In the genomic region with DNA sequence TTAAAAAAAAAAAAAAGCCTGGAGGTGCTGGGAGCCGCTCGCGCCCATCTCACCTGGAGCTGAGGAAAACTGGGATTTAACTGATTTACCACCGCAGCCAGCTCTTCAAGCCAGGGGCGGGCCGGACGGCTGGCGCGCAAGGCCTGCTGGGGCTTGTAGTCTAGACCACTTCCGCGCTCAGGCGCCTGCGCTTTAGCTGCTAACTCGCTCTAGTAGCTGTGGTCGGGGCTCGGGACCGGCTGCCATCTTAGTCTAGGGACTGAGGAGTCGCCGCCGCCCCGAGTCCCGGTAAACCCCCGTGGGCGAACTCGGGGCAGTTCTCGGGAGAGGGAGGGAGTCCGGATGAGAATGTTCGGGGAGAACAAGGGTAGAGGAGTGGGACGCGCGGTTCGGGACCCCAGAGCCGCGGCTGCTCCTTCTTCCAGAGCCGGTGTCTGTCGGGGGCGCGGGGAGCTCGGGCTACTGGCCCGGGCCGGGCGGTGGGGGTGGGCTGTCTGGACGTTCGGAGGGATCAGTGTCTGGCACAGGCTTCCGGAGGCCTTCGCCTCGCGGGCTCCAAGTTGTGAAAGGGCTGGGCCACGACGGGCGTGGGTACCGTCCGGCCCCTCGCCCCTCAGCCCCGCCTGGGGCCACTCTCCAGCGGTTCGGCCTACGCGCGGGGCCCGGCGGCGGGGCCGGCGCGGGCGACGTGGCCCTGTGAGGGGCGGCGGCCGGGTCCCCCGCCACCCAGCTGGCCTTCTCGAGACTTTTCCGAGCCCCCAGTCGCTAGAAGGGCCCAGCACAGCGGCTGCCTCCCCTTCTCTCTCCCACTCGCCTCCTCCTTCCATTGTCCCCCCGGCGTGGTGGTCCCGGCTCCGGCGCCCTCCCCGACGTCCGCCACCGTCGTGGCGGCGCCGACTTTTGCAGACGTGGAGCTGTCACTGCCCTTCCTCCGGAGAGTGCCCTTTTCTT, we compare ENCODE assay signal across 8 cellular contexts. TPM values are rescaled to one million over a fixed set of nuclear protein-coding genes. Genes with fewer than 3 reads are reported as not detected.
DNase-seq lines count a peak whose midpoint lies in the region; ATAC-seq, FAIRE-seq and TF ChIP-seq lines count a peak whose summit lies in the region.

A gene (plus strand): TSS at position 212 of the 951 bp plus-strand sequence. CDS start 30,539 bp downstream, outside the sequence.

- H3K79me1 ChIP-seq in H1 (ENCODE audit: low read depth, low read length) (no peaks in the 10 kb centered on the region), mesendoderm (ENCODE audit: low read length) (peaks cover 3% of the 10 kb centered on the region)

- H2AFZ ChIP-seq in H1 (ENCODE audit: low read length) = 0 out of 2 replicates have a peak within 1 kb of the TSS, but pooled peaks have one; percentile 31

- H3K14ac ChIP-seq in H1 (ENCODE audit: insufficient read length) = no peak within 1 kb of the TSS

- FAIRE-seq in H1 (lab: Jason Lieb, UNC) = no peak

- H4K20me1 ChIP-seq in H1 (replicated peaks in 1 of 2; ENCODE audit: control insufficient read depth in 1 of 2, insufficient read depth in 2 of 2, low read length in 2 of 2) = peaks cover 2 to 8% of the 10 kb centered on the region in 2 experiments

- CTCF ChIA-PET in H1 (lab: Charles Lee; ENCODE audit: partially characterized antibody) = interaction anchor here (0.7 to 3.3 kb wide), 11 partner anchors 11 to 160 kb away, joined by 3 to 22 read pairs (median 3); no protein-coding TSS in a partner anchor

- no peak within 1 kb of the TSS for H2BK120ac ChIP-seq in H1 (replicated peaks; ENCODE audit: low read depth, low read length)
- no peak within 1 kb of the TSS for H2BK120ac ChIP-seq in mesendoderm (ENCODE audit: low read depth, low read length)

- H4K8ac ChIP-seq in H1 (ENCODE audit: extremely low read depth, insufficient read depth, low read length) (peak within 1 kb of the TSS; percentile 98), mesendoderm (ENCODE audit: low read depth, low read length) (no peak within 1 kb of the TSS)

- no peak within 1 kb of the TSS for H2BK12ac ChIP-seq in H1 (ENCODE audit: low read depth, low read length)

- 1% methylated on average over 63 of the region's 92 CpGs; no CpG with 5 or more reads in 1 of the 2 experiments for WGBS in H1 (ENCODE audit: extremely low coverage in 1 of 2, insufficient coverage in 1 of 2, insufficient read length in 1 of 2, insufficient replicate concordance in 2 of 2, low coverage in 1 of 2, low lambda C conversion rate in 2 of 2, missing lambda C conversion rate in 1 of 2), 2 experiments
- WGBS in mesendoderm (ENCODE audit: extremely low coverage, insufficient coverage, low lambda C conversion rate) = no CpG with 5 or more reads among the region's 92 CpGs

- DNase-seq in COLO668 (lab: John Stamatoyannopoulos, UW; ENCODE audit: unreplicated experiment) (peak; percentile 97), HT1080 (ENCODE audit: low read depth) (peak; percentile 90), NOMO-1 treated with DMSO at 0.1 percent for 48 hours (lab: John Stamatoyannopoulos, UW; ENCODE audit: unreplicated experiment) (peak; percentile 92), H1 (ENCODE audit: low read depth in 1 of 2, low spot score in 2 of 2) (peak; percentile 93 to 94), mesendoderm (peak; percentile 98)
- DNase-seq in activated CD8-positive, alpha-beta memory T cell treated with anti-CD3 and anti-CD28 coated beads for 48 hours (ENCODE audit: low read depth in 2 of 3, low spot score in 2 of 3) = peak; percentile 73 to 81 (median 77)
- peak; percentile 86 for DNase-seq in stimulated activated CD8-positive, alpha-beta memory T cell treated with anti-CD3 and anti-CD28 coated beads, Interleukin-15, amount 100 ng/mL, for 1 hour (ENCODE audit: low read depth)

- H3K27ac ChIP-seq in H1 (ENCODE audit: low read depth, low read length) (peak within 1 kb of the TSS; percentile 76), mesendoderm (ENCODE audit: low read depth, low read length) (peak within 1 kb of the TSS; percentile 70)

- H3K23me2 ChIP-seq in H1 (ENCODE audit: low read depth, low read length) = peaks cover 6% of the 10 kb centered on the region; the same call in 1 of the 2 replicates

- peak; percentile 80 for ATAC-seq in GM21360 (IDR thresholded peaks at IDR 0.05; ENCODE audit: unreplicated experiment)

- H3K27me3 ChIP-seq in H1 (replicated peaks in 1 of 4; ENCODE audit: control insufficient read depth in 3 of 4, extremely low read depth in 1 of 4, insufficient read depth in 3 of 4, low read length in 3 of 4) = no peaks in the 10 kb centered on the region
- H3K27me3 ChIP-seq in mesendoderm (ENCODE audit: insufficient read depth, low read length, poor library complexity) = no peaks in the 10 kb centered on the region

- no peak for TF ChIP-seq RAD21 in H1 (IDR thresholded peaks at IDR 0.05 in 1 of 2, conservative IDR thresholded peaks at IDR 0.05 in 1 of 2; ENCODE audit: low read depth in 2 of 2, low read length in 2 of 2)

- H2BK5ac ChIP-seq in H1 (ENCODE audit: low read depth, low read length) (no peak within 1 kb of the TSS), mesendoderm (ENCODE audit: low read length) (no peak within 1 kb of the TSS)

- H3K9ac ChIP-seq in H1 (replicated peaks in 1 of 4; ENCODE audit: extremely low read depth in 1 of 4, low read depth in 3 of 4, low read length in 3 of 4) (peak within 1 kb of the TSS in 3 of 4 experiments; percentile 74 to 90 (median 77); a peak in 6 of 7 replicates), mesendoderm (ENCODE audit: low read length) (peak within 1 kb of the TSS; percentile 95)

- H3K56ac ChIP-seq in H1 (replicated peaks; ENCODE audit: insufficient read length, low read depth, low read length) (peak within 1 kb of the TSS; percentile 82), mesendoderm (ENCODE audit: low read length) (peak within 1 kb of the TSS; percentile 96)

- H3K9me3 ChIP-seq in H1 (ENCODE audit: insufficient read depth in 2 of 2, low read depth in 1 of 2, low read length in 1 of 2) = no peaks in the 10 kb centered on the region

- H3K4me1 ChIP-seq in H1 (replicated peaks in 1 of 4; ENCODE audit: control insufficient read depth in 3 of 4, insufficient read depth in 4 of 4, low read length in 3 of 4) (peaks cover 3 to 7% (median 5%) of the 10 kb centered on the region in 4 experiments; a peak in 4 of 7 replicates), mesendoderm (ENCODE audit: control insufficient read depth, low read depth, low read length) (peaks cover 7% of the 10 kb centered on the region)

- peak within 1 kb of the TSS; percentile 76 for H4K5ac ChIP-seq in H1 (ENCODE audit: insufficient read length, low read depth, low read length)
- no peak within 1 kb of the TSS for H4K5ac ChIP-seq in mesendoderm (ENCODE audit: low read length)

- TF ChIP-seq EP300 in H1 (IDR thresholded peaks at IDR 0.05; ENCODE audit: borderline replicate concordance in 1 of 2, low read depth in 2 of 2, low read length in 2 of 2) = no peak

- H2BK15ac ChIP-seq in H1 (ENCODE audit: low read length) = no peak within 1 kb of the TSS
- no peak within 1 kb of the TSS for H2BK15ac ChIP-seq in mesendoderm (replicated peaks; ENCODE audit: low read depth)

- TF ChIP-seq POLR2A in H1 (IDR thresholded peaks at IDR 0.05; ENCODE audit: control extremely low read depth in 1 of 2, low read depth in 2 of 2, low read length in 2 of 2) = peak; percentile 77 to 88

- no peak within 1 kb of the TSS; the same call in 1 of the 2 replicates for H3K18ac ChIP-seq in H1 (ENCODE audit: extremely low read depth, low read length)
- H3K18ac ChIP-seq in mesendoderm (ENCODE audit: low read length) = peak within 1 kb of the TSS; percentile 88

- H4K91ac ChIP-seq in H1 (replicated peaks; ENCODE audit: insufficient read length, low read length) = peak within 1 kb of the TSS; percentile 93

- H2AK5ac ChIP-seq in H1 (ENCODE audit: low read depth, low read length) (no peak within 1 kb of the TSS), mesendoderm (ENCODE audit: low read length) (no peak within 1 kb of the TSS)

- POLR2A ChIA-PET in H1 (lab: Charles Lee; ENCODE audit: partially characterized antibody) = interaction anchor here (0.7 to 3.2 kb wide), 23 partner anchors 8 to 314 kb away, joined by 3 to 24 read pairs (median 4); a partner anchor contains a TSS

- H3K23ac ChIP-seq in H1 (ENCODE audit: insufficient read length) = no peak within 1 kb of the TSS
- no peak within 1 kb of the TSS for H3K23ac ChIP-seq in mesendoderm (ENCODE audit: low read length)

- H3K4me3 ChIP-seq in H1 (ENCODE audit: extremely low read depth in 1 of 4, insufficient read depth in 2 of 4, low read depth in 3 of 4, low read length in 4 of 4) (peak within 1 kb of the TSS; percentile 78 to 91 (median 84)), mesendoderm (ENCODE audit: low read length) (peak within 1 kb of the TSS; percentile 96)

- H3K79me2 ChIP-seq in H1 (ENCODE audit: control insufficient read depth in 1 of 2, insufficient read depth in 2 of 2, low read length in 2 of 2) (peaks cover 10 to 48% of the 10 kb centered on the region in 2 experiments), mesendoderm (ENCODE audit: control insufficient read depth, insufficient read depth, low read length) (peaks cover 42% of the 10 kb centered on the region)

- no peak within 1 kb of the TSS for H3K4ac ChIP-seq in H1 (replicated peaks; ENCODE audit: insufficient read length, low read depth, low read length)
- H3K4ac ChIP-seq in mesendoderm (ENCODE audit: low read depth, low read length) = peak within 1 kb of the TSS; percentile 88

- peak within 1 kb of the TSS; percentile 66 to 89 for H3K4me2 ChIP-seq in H1 (ENCODE audit: insufficient read depth in 1 of 2, low read depth in 2 of 2, low read length in 2 of 2)
- H3K4me2 ChIP-seq in mesendoderm (ENCODE audit: low read length) = peak within 1 kb of the TSS; percentile 44

- H3K36me3 ChIP-seq in H1 (ENCODE audit: control insufficient read depth in 2 of 4, insufficient read depth in 4 of 4, low read length in 3 of 4) (no peaks in the 10 kb centered on the region), mesendoderm (ENCODE audit: control insufficient read depth, insufficient read depth, low read length) (no peaks in the 10 kb centered on the region)

- H2BK20ac ChIP-seq in H1 (ENCODE audit: low read length) = no peak within 1 kb of the TSS

- no peak for TF ChIP-seq CTCF in H1 (IDR thresholded peaks at IDR 0.05; ENCODE audit: control extremely low read depth in 1 of 3, insufficient read depth in 1 of 3, low read depth in 1 of 3, low read length in 3 of 3)

RNA-seq across cellular contexts. Expression of the gene that starts here (rescaled TPM):
- total RNA-seq in HT1080 (2014; rRNA removed; shearing (Covaris generic)) = 25.4 and 32.5 TPM in 2 replicates
- 19.6 and 25.5 TPM in 2 replicates for polyA plus RNA-seq in HT1080 (2015; cell fraction: cytosol; rRNA removed)
- polyA plus RNA-seq in HT1080 (2015; cell fraction: nucleus; rRNA removed) = 28.6 and 31.5 TPM in 2 replicates
- total RNA-seq in H1 (2021; fragmentation: NEBNext Ultra II Directional; extraction: Animal tissue kit (Norgen Biotek cat#: 25700)) = 39.2 and 45.2 TPM in 2 replicates
- polyA plus RNA-seq in H1 (2011; rRNA removed) = 2.5 and 3.9 TPM in 2 replicates
- polyA plus RNA-seq in H1 (2011; cell fraction: cytosol; rRNA removed) = 5.5 TPM
- 3.7 TPM for polyA plus RNA-seq in H1 (2011; cell fraction: nucleus; rRNA removed)
- 11.9 to 27.2 TPM (median 16.6 TPM) in 4 replicates for polyA plus RNA-seq in H1 (2012, experiment 1 of 2)
- 1.3 TPM for polyA plus RNA-seq in H1 (2012, experiment 2 of 2)
- 13.3 TPM for polyA plus RNA-seq in H1 (2013, experiment 1 of 2)
- polyA plus RNA-seq in H1 (2013, experiment 2 of 2) = 13.1 TPM
- 21.3 and 28.5 TPM in 2 replicates for polyA minus RNA-seq in H1 (2011; rRNA and poly(A)+ RNA removed)
- polyA minus RNA-seq in H1 (2011; cell fraction: cytosol; rRNA and poly(A)+ RNA removed) = 8.4 TPM
- 18.7 TPM for polyA minus RNA-seq in H1 (2011; cell fraction: nucleus; rRNA and poly(A)+ RNA removed)
- polyA plus RNA-seq in mesendoderm (2013, experiment 1 of 2) = 18.3 TPM
- 18.5 TPM for polyA plus RNA-seq in mesendoderm (2013, experiment 2 of 2)

Comparison
In these comparisons a context has a peak if more than half of its experiments do, and no peak if none do; other contexts are left out.
1. Peak in every context shown above with its lines: DNase-seq, ATAC-seq, H3K4me3 ChIP-seq and H3K27ac ChIP-seq.